Comparison of ENCODE assay signal across 8 cellular contexts in the genomic region with DNA sequence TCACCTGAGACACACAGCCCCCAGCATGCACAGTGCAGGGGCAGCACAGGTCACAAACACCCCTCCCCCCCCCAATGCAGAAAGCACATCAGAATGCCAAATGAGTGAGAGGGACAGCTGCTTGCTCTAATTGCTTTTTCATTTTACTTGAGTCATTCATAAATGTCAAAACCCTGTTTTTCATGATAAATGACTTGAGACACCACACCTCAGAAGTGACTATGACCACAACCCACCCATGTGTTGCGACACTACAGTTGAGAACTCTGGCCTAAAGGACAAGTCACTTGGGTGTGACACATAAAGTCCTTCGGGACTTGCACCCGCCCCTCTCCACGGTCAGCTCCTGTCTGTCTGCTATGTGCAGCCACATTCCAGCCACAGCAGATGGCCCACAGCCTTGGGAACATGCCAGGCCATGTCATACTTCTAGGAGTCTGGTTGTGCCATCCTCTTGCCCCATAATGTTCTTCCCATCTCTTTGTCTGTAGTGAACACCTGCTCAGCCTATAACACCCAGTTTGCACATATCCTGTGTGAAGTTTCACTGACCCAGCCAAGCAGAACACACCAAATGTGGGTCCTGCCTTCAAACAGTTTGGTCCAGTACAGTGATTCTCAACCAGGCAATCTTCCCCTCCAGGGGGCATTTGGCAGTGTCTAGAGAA. TPM values are rescaled to one million over a fixed set of nuclear protein-coding genes. Genes with fewer than 3 reads are reported as not detected.
DNase-seq lines count a peak whose midpoint lies in the region; ATAC-seq and TF ChIP-seq lines count a peak whose summit lies in the region.

No MANE protein-coding gene starts in this region.

- H3K9me3 Mint-ChIP-seq in brain = peaks cover 2 to 8% (median 4%) of the 10 kb centered on the region in 5 experiments
- H3K9me3 Mint-ChIP-seq in activated T-helper 17 cell treated with anti-CD3 and anti-CD28 coated beads, Interleukin-2, amount 50 U/mL, for 72 hours = no peaks in the 10 kb centered on the region

- H3K4me1 Mint-ChIP-seq in brain = peaks cover 13% of the 10 kb centered on the region
- H3K4me1 Mint-ChIP-seq in activated T-helper 17 cell treated with anti-CD3 and anti-CD28 coated beads, Interleukin-2, amount 50 U/mL, for 72 hours = no peaks in the 10 kb centered on the region

- peak; percentile 86 for DNase-seq in A172 (ENCODE audit: low spot score)
- peak; percentile 95 for DNase-seq in NB4 (ENCODE audit: low read depth)
- DNase-seq in mucosa of gallbladder (ENCODE audit: low spot score) = peak; percentile 44
- no peak for DNase-seq in D341Med (ENCODE audit: low spot score)

- H3K4me3 Mint-ChIP-seq in brain = no peak overlapping the region
- no peak overlapping the region for H3K4me3 Mint-ChIP-seq in activated T-helper 17 cell treated with anti-CD3 and anti-CD28 coated beads, Interleukin-2, amount 50 U/mL, for 72 hours

- TF ChIP-seq POLR2A in NB4 (IDR thresholded peaks at IDR 0.05; ENCODE audit: extremely low read depth, insufficient read length) = no peak

- H3K27ac Mint-ChIP-seq in brain = peak overlapping the region in 3 of 5 experiments; percentile 29 to 70 (median 61)
- no peak overlapping the region for H3K27ac Mint-ChIP-seq in activated T-helper 17 cell treated with anti-CD3 and anti-CD28 coated beads, Interleukin-2, amount 50 U/mL, for 72 hours

- H3K27me3 Mint-ChIP-seq in brain = no peaks in the 10 kb centered on the region
- H3K27me3 Mint-ChIP-seq in activated T-helper 17 cell treated with anti-CD3 and anti-CD28 coated beads, Interleukin-2, amount 50 U/mL, for 72 hours = no peaks in the 10 kb centered on the region

- ATAC-seq in GM18511 (IDR thresholded peaks at IDR 0.05; ENCODE audit: unreplicated experiment) (peak; percentile 95), HG02798 (IDR thresholded peaks at IDR 0.05; ENCODE audit: poor library complexity, unreplicated experiment) (peak; percentile 94)
- no peak for ATAC-seq in activated T-helper 17 cell treated with anti-CD3 and anti-CD28 coated beads, Interleukin-2, amount 50 U/mL, for 72 hours (replicated peaks)

- TF ChIP-seq CTCF in NB4 (IDR thresholded peaks at IDR 0.05; ENCODE audit: low read depth, low read length) = no peak
- TF ChIP-seq CTCF in brain (conservative IDR thresholded peaks at IDR 0.05) = no peak

- H3K36me3 Mint-ChIP-seq in brain = peaks cover 9% of the 10 kb centered on the region
- no peaks in the 10 kb centered on the region for H3K36me3 Mint-ChIP-seq in activated T-helper 17 cell treated with anti-CD3 and anti-CD28 coated beads, Interleukin-2, amount 50 U/mL, for 72 hours (ENCODE audit: low read depth)

- H3K4me3 ChIP-seq in NB4 (ENCODE audit: low read depth, low read length) = no peak overlapping the region

RNA-seq across cellular contexts. Expression of gene RIOK3, which starts 30.2 kb away (rescaled TPM):
- total RNA-seq in A172 (2014; rRNA removed; shearing (Covaris generic)) = 42.7 and 71.1 TPM in 2 replicates
- polyA plus RNA-seq in brain (ENCODE audit: insufficient read depth, low read depth, low replicate concordance) = 30.8 TPM
- total RNA-seq in mucosa of gallbladder = 68.9 TPM
- total RNA-seq in activated T-helper 17 cell treated with anti-CD3 and anti-CD28 coated beads, Interleukin-2, amount 50 U/mL, for 72 hours = 100 to 1,000 TPM in 1 of 2 donors, 10 to 100 TPM in 1; 56.8 to 101 TPM
